Comparison of ENCODE assay signal across 19 cellular contexts in the genomic region with DNA sequence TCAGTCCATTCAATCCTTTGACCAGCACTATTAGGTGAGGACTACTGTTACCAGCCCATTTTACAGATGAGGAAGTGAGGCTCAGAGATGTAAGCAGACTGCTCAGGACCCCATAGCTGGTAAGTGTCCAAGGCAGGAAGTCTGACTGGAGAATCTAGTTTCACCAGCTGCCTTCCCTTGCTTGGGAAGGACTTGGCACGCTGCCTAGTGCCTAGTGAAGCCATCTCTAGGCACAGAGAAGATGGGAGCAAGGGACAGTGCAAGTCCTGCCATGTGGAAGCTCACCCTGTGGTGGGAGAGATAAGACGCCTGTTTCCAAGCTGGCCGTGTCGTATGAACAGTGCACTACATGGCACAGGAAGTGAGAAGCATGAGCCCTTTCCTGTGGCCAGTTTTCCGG.
"Had no signal": no experiment of that assay in that cellular context is flagged by ENCODE, and none has a peak within 500 bp of the region (broad histone marks: within the 10 kb centered on the region; RNA-seq: fewer than 3 reads in every experiment).

No MANE protein-coding gene starts in this region.

- FAIRE-seq: small intestine had no signal

- DNase-seq: activated CD4-positive, alpha-beta T cell treated with anti-CD3 and anti-CD28 coated beads for 36 hours; activated CD8-positive, alpha-beta T cell treated with anti-CD3 and anti-CD28 coated beads for 36 hours; activated effector memory CD4-positive, alpha-beta T cell treated with Interleukin-2 at 50 U/mL for 16 hours; activated T-cell treated with anti-CD3 and anti-CD28 coated beads, Interleukin-2, amount 50 U/mL, for 4 hours; dorsolateral prefrontal cortex; heart right ventricle; mesendoderm; occipital lobe; small intestine; stimulated activated CD4-positive, alpha-beta T cell treated with anti-CD3 and anti-CD28 coated beads, Interleukin-4, amount 100 ng/mL, for 4 hours; stimulated activated CD8-positive, alpha-beta memory T cell treated with anti-CD3 and anti-CD28 coated beads, Interleukin-4, amount 100 ng/mL, for 48 hours; stimulated activated naive CD8-positive, alpha-beta T cell treated with anti-CD3 and anti-CD28 coated beads, Interleukin-15, Interleukin-2, amounts not matched to agents 100 U/mL and 50 U/mL, for 24 hours; trophoblast cell had no signal

- H3K9me3 ChIP-seq: gastroesophageal sphincter, heart right ventricle, right atrium auricular region had no signal

- H3K27me3 ChIP-seq: cardiac muscle cell, dorsolateral prefrontal cortex, gastroesophageal sphincter, heart right ventricle, right atrium auricular region had no signal

- H3K9me3 Mint-ChIP-seq: activated naive CD4-positive, alpha-beta T cell treated with anti-CD3 and anti-CD28 coated beads, Interleukin-2, amount 50 U/mL, for 24 hours; activated T-cell treated with anti-CD3 and anti-CD28 coated beads, Interleukin-2, amount 50 U/mL, for 4 hours had no signal

- H3K27ac Mint-ChIP-seq: activated CD4-positive, alpha-beta T cell treated with anti-CD3 and anti-CD28 coated beads for 36 hours; activated CD8-positive, alpha-beta T cell treated with anti-CD3 and anti-CD28 coated beads for 36 hours; activated naive CD4-positive, alpha-beta T cell treated with anti-CD3 and anti-CD28 coated beads, Interleukin-2, amount 50 U/mL, for 24 hours; progenitor cell of endocrine pancreas had no signal

- H3K36me3 ChIP-seq: cardiac muscle cell, gastroesophageal sphincter, heart right ventricle, right atrium auricular region had no signal

- H3K4me1 Mint-ChIP-seq: activated CD4-positive, alpha-beta T cell treated with anti-CD3 and anti-CD28 coated beads for 36 hours; activated naive CD4-positive, alpha-beta T cell treated with anti-CD3 and anti-CD28 coated beads, Interleukin-2, amount 50 U/mL, for 24 hours had no signal

- ATAC-seq: activated CD4-positive, alpha-beta T cell treated with anti-CD3 and anti-CD28 coated beads for 36 hours; activated CD8-positive, alpha-beta T cell treated with anti-CD3 and anti-CD28 coated beads for 36 hours; activated T-cell treated with anti-CD3 and anti-CD28 coated beads, Interleukin-2, amount 50 U/mL, for 4 hours; gastroesophageal sphincter; heart right ventricle; stimulated activated naive CD8-positive, alpha-beta T cell treated with anti-CD3 and anti-CD28 coated beads, Interleukin-15, Interleukin-2, amounts not matched to agents 100 U/mL and 50 U/mL, for 24 hours had no signal

- H3K4me3 ChIP-seq: cardiac muscle cell, dorsolateral prefrontal cortex, gastroesophageal sphincter, heart right ventricle, right atrium auricular region had no signal

- H3K27ac ChIP-seq: cardiac muscle cell, dorsolateral prefrontal cortex, gastroesophageal sphincter, heart right ventricle, right atrium auricular region had no signal

- H3K27me3 Mint-ChIP-seq: activated CD8-positive, alpha-beta T cell treated with anti-CD3 and anti-CD28 coated beads for 36 hours had no signal

- H3K4me3 Mint-ChIP-seq: activated CD4-positive, alpha-beta T cell treated with anti-CD3 and anti-CD28 coated beads for 36 hours; activated CD8-positive, alpha-beta T cell treated with anti-CD3 and anti-CD28 coated beads for 36 hours; activated naive CD4-positive, alpha-beta T cell treated with anti-CD3 and anti-CD28 coated beads, Interleukin-2, amount 50 U/mL, for 24 hours; activated T-cell treated with anti-CD3 and anti-CD28 coated beads, Interleukin-2, amount 50 U/mL, for 4 hours; nephron had no signal

- H3K4me1 ChIP-seq: gastroesophageal sphincter had no signal
